Comparison of ENCODE assay signal across 8 cellular contexts in genomic region chr10:6200588-6201510, GRCh38. TPM values are rescaled to one million over a fixed set of nuclear protein-coding genes. Genes with fewer than 3 reads are reported as not detected.
DNase-seq lines count a peak whose midpoint lies in the region; ATAC-seq and TF ChIP-seq lines count a peak whose summit lies in the region.

No MANE protein-coding gene starts in this region.

- peak overlapping the region; percentile 78 for H3K27ac Mint-ChIP-seq in activated naive CD8-positive, alpha-beta T cell treated with anti-CD3 and anti-CD28 coated beads for 36 hours

- H3K27ac ChIP-seq in gastrocnemius medialis, result peak overlapping the region; percentile 89 to 98 (median 95)

- H3K9me3 ChIP-seq in gastrocnemius medialis (no peaks in the 10 kb centered on the region), MG63 (no peaks in the 10 kb centered on the region)

- no peaks in the 10 kb centered on the region for H3K9me3 Mint-ChIP-seq in activated naive CD8-positive, alpha-beta T cell treated with anti-CD3 and anti-CD28 coated beads for 36 hours

- H3K4me3 ChIP-seq in gastrocnemius medialis, result peak overlapping the region; percentile 67 to 100 (median 90)
- no peak overlapping the region for H3K4me3 ChIP-seq in MG63

- H3K27me3 Mint-ChIP-seq in activated naive CD8-positive, alpha-beta T cell treated with anti-CD3 and anti-CD28 coated beads for 36 hours, result no peaks in the 10 kb centered on the region

- intact Hi-C loops in gastrocnemius medialis (cut with DNase I; ENCODE audit: low total_unique reads), result loop anchor here (1.0 to 2.0 kb wide), 2 partner anchors 26 to 38 kb away; no protein-coding TSS in a partner anchor

- ATAC-seq in gastrocnemius medialis (peak; percentile 48 to 49), GM18520 (IDR thresholded peaks at IDR 0.05; ENCODE audit: unreplicated experiment) (no peak)

- no peaks in the 10 kb centered on the region for H3K27me3 ChIP-seq in gastrocnemius medialis
- H3K27me3 ChIP-seq in MG63, result no peaks in the 10 kb centered on the region

- peak overlapping the region; percentile 83 for H3K4me3 Mint-ChIP-seq in activated naive CD8-positive, alpha-beta T cell treated with anti-CD3 and anti-CD28 coated beads for 36 hours

- H3K4me1 Mint-ChIP-seq in activated naive CD8-positive, alpha-beta T cell treated with anti-CD3 and anti-CD28 coated beads for 36 hours, result peaks cover 42% of the 10 kb centered on the region

- H3K4me1 ChIP-seq in gastrocnemius medialis, result peaks cover 55 to 56% of the 10 kb centered on the region in 2 donors

- H3K36me3 ChIP-seq in gastrocnemius medialis, result no peaks in the 10 kb centered on the region
- H3K36me3 ChIP-seq in MG63, result no peaks in the 10 kb centered on the region

- DNase-seq in GM10266 (ENCODE audit: extremely low spot score) (peak; percentile 53), NCI-H146 treated with DMSO at 0.1 percent for 48 hours (lab: John Stamatoyannopoulos, UW; ENCODE audit: unreplicated experiment) (peak; percentile 45), hippocampal formation (lab: John Stamatoyannopoulos, UW) (peak; percentile 51 to 60), gastrocnemius medialis (peak; percentile 89 to 90), SHP77 (lab: John Stamatoyannopoulos, UW) (no peak), MG63 (no peak)
- peak; percentile 56 for DNase-seq in activated naive CD8-positive, alpha-beta T cell treated with anti-CD3 and anti-CD28 coated beads for 36 hours

- in situ Hi-C loops in gastrocnemius medialis (cut with MboI; ENCODE audit: low sequenced_read_pairs in 4 of 4), result loop anchor here in 3 of 4 donors (10.0 kb wide), 2 partner anchors 46 to 96 kb away; no protein-coding TSS in a partner anchor

- peaks cover 20% of the 10 kb centered on the region for H3K36me3 Mint-ChIP-seq in activated naive CD8-positive, alpha-beta T cell treated with anti-CD3 and anti-CD28 coated beads for 36 hours

- peak; percentile 38 to 76 for TF ChIP-seq POLR2A in gastrocnemius medialis (IDR thresholded peaks at IDR 0.05)

- TF ChIP-seq CTCF in GM10266 (IDR thresholded peaks at IDR 0.05; ENCODE audit: control insufficient read depth, insufficient read depth, low read depth, missing control alignments) (no peak), gastrocnemius medialis (IDR thresholded peaks at IDR 0.05 in 4 of 5, conservative IDR thresholded peaks at IDR 0.05 in 1 of 5) (no peak)

RNA-seq across cellular contexts. Expression of gene PFKFB3, which starts 1.9 kb away (rescaled TPM):
- total RNA-seq in activated naive CD8-positive, alpha-beta T cell treated with anti-CD3 and anti-CD28 coated beads for 36 hours, result 10 to 100 TPM; 72.6 to 73.0 TPM
- total RNA-seq in gastrocnemius medialis, result 1,000 to 10,000 TPM in 1 of 4 donors, 100 to 1,000 TPM in 3; 218 to 1,159 (median 337) TPM
- total RNA-seq in MG63 (2014; rRNA removed; shearing (Covaris generic); ENCODE audit: low replicate concordance), result 3.4 and 7.8 TPM in 2 replicates

Comparison
In these comparisons a context has a peak if more than half of its experiments do, and no peak if none do; other contexts are left out.
1. DNase-seq: peak in GM10266 (single experiment), NCI-H146 treated with DMSO at 0.1 percent for 48 hours (single experiment), activated naive CD8-positive, alpha-beta T cell treated with anti-CD3 and anti-CD28 coated beads for 36 hours (single experiment), hippocampal formation (2 of 2) and gastrocnemius medialis (2 of 2); none in SHP77 (0 of 2) and MG63 (single experiment).